ENCODE assay signal across 8 cellular contexts in genomic region chr14:105398726-105399440, GRCh38. TPM values are rescaled to one million over a fixed set of nuclear protein-coding genes. Genes with fewer than 3 reads are reported as not detected.
DNase-seq lines count a peak whose midpoint lies in the region; ATAC-seq and TF ChIP-seq lines count a peak whose summit lies in the region.

No MANE protein-coding gene starts in this region.

- peak; percentile 43 for DNase-seq in ELF-1 (ENCODE audit: low read depth, low spot score)
- DNase-seq in HuH-7 (ENCODE audit: low spot score): peak; percentile 70
- peak; percentile 16 for DNase-seq in WERI-Rb-1
- DNase-seq in neural crest cell (ENCODE audit: low read depth, low spot score): no peak
- no peak for DNase-seq in 8988T
- DNase-seq in Ammon's horn (ENCODE audit: low spot score): no peak

- TF ChIP-seq CTCF in WERI-Rb-1 (IDR thresholded peaks at IDR 0.05; ENCODE audit: low read depth, low read length) (no peak), neural crest cell (conservative IDR thresholded peaks at IDR 0.05) (no peak)

- ATAC-seq in GM21381 (IDR thresholded peaks at IDR 0.05; ENCODE audit: unreplicated experiment): peak; percentile 26
- ATAC-seq in esophagus mucosa: peak; percentile 46

- H3K27me3 Mint-ChIP-seq in neural crest cell (ENCODE audit: low read depth): no peaks in the 10 kb centered on the region

- peaks cover 8% of the 10 kb centered on the region for H3K4me1 Mint-ChIP-seq in neural crest cell

- peak overlapping the region; percentile 71 for H3K27ac Mint-ChIP-seq in neural crest cell (ENCODE audit: unreplicated experiment)

- H3K27me3 ChIP-seq in WERI-Rb-1 (ENCODE audit: insufficient read depth, low read depth, severe bottlenecking): no peaks in the 10 kb centered on the region

- peak overlapping the region; percentile 85 for H3K4me3 ChIP-seq in WERI-Rb-1 (ENCODE audit: low read depth, low read length)

- H3K9me3 ChIP-seq in WERI-Rb-1 (ENCODE audit: severe bottlenecking): peaks cover 5% of the 10 kb centered on the region

- H3K4me3 Mint-ChIP-seq in neural crest cell: peak overlapping the region; percentile 86

- H3K36me3 Mint-ChIP-seq in neural crest cell (ENCODE audit: low read depth): peaks cover 27% of the 10 kb centered on the region

- peak overlapping the region; percentile 98 for H3K27ac ChIP-seq in WERI-Rb-1

- H3K36me3 ChIP-seq in WERI-Rb-1: peaks cover 25% of the 10 kb centered on the region

- H3K9me3 Mint-ChIP-seq in neural crest cell: peaks cover 18% of the 10 kb centered on the region

RNA-seq across cellular contexts. Expression of gene TEX22, which starts 0.5 kb away (rescaled TPM):
- 2.0 TPM for total RNA-seq in esophagus mucosa
- total RNA-seq in neural crest cell: 4.4 and 5.2 TPM in 2 replicates

RNA-seq across cellular contexts. Expression of gene MTA1, which starts 20.7 kb away (rescaled TPM):
- total RNA-seq in esophagus mucosa (30.9 TPM), neural crest cell (246 and 251 TPM in 2 replicates)

Comparison
In these comparisons a context has a peak if more than half of its experiments do, and no peak if none do; other contexts are left out.
1. DNase-seq: peak in ELF-1 (single experiment), HuH-7 (single experiment) and WERI-Rb-1 (single experiment); none in neural crest cell (single experiment), 8988T (single experiment) and Ammon's horn (single experiment).